In the genomic region with DNA sequence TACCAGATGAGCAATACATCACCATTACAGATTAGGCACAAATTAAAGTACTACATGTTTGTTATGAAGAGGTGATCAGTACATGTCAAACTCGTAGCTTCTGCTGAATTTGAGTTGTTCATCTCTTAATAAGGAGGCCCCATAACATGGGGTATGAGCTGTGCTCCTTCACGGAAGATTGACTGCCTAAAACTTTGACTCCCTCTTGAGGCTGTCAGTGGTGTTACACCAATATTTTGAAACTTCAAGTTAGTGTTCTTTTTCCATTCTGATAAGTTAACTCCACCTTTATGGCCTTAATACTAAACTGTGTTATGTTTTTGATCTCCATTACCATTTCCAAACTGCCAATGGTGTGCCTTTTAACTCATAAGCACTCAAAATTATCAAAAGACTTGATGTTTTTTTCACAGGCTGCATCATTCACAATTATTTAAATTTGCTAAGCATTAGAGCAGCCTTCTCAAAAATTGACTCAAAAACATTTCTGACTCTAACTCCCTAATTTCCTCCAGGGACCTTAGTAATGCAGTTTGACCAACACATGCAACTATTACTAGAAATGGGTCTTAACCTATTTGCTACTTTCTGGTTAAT, we compare ENCODE assay signal across 9 cellular contexts.
A peak's percentile ranks its signal among the peaks of the same experiment; 100 is the strongest.
DNase-seq lines count a peak whose midpoint lies in the region; ATAC-seq and TF ChIP-seq lines count a peak whose summit lies in the region.
"Had no signal": no experiment of that assay in that cellular context is flagged by ENCODE, and none has a peak within 500 bp of the region (broad histone marks: within the 10 kb centered on the region; RNA-seq: fewer than 3 reads in every experiment).

No MANE protein-coding gene starts in this region.

- CTCF ChIA-PET in naive thymus-derived CD4-positive, alpha-beta T cell (lab: Charles Lee) = no interaction called here
- CTCF ChIA-PET in CD8-positive, alpha-beta T cell (lab: Charles Lee) = no interaction called here

- no peaks in the 10 kb centered on the region for H3K27me3 Mint-ChIP-seq in naive thymus-derived CD4-positive, alpha-beta T cell
- H3K27me3 Mint-ChIP-seq in CD8-positive, alpha-beta T cell (ENCODE audit: low read depth) = no peaks in the 10 kb centered on the region
- H3K27me3 Mint-ChIP-seq: activated naive CD8-positive, alpha-beta T cell had no signal

- no peak overlapping the region for H3K4me3 Mint-ChIP-seq in naive thymus-derived CD4-positive, alpha-beta T cell
- no peak overlapping the region for H3K4me3 Mint-ChIP-seq in CD8-positive, alpha-beta T cell
- H3K4me3 Mint-ChIP-seq: activated naive CD8-positive, alpha-beta T cell had no signal

- intact Hi-C loops in naive thymus-derived CD4-positive, alpha-beta T cell (cut with micrococcal nuclease) = no loop called here
- intact Hi-C loops in CD8-positive, alpha-beta T cell (cut with DNase I, micrococcal nuclease) = no loop called here

- no peak for DNase-seq in GM12864 (ENCODE audit: low read depth)
- peak; percentile 36 for DNase-seq in KBM-7
- peak; percentile 63 for DNase-seq in amniotic epithelial cell (ENCODE audit: low read depth)
- DNase-seq in kidney tubule cell (ENCODE audit: low spot score) = peak; percentile 49
- no peak for DNase-seq in NOMO-1 treated with dmso at 0.1 percent for 144 hours (lab: John Stamatoyannopoulos, UW; ENCODE audit: unreplicated experiment)
- DNase-seq in naive thymus-derived CD4-positive, alpha-beta T cell = no peak
- DNase-seq in CD8-positive, alpha-beta T cell = no peak

- TF ChIP-seq CTCF in GM12864 (IDR thresholded peaks at IDR 0.05; ENCODE audit: low read depth, low read length, missing control alignments) = peak; percentile 45
- no peak for TF ChIP-seq CTCF in CD8-positive, alpha-beta T cell (IDR thresholded peaks at IDR 0.05)

- no peaks in the 10 kb centered on the region for H3K4me1 Mint-ChIP-seq in naive thymus-derived CD4-positive, alpha-beta T cell
- H3K4me1 Mint-ChIP-seq in CD8-positive, alpha-beta T cell (ENCODE audit: low read depth) = no peaks in the 10 kb centered on the region

- H3K4me1 ChIP-seq in naive thymus-derived CD4-positive, alpha-beta T cell (ENCODE audit: control insufficient read depth in 2 of 2, insufficient read depth in 2 of 2, low read length in 2 of 2) = no peaks in the 10 kb centered on the region
- H3K4me1 ChIP-seq in CD8-positive, alpha-beta T cell (ENCODE audit: insufficient read depth, low read length) = no peaks in the 10 kb centered on the region

- no peak overlapping the region for H3K27ac Mint-ChIP-seq in naive thymus-derived CD4-positive, alpha-beta T cell
- H3K27ac Mint-ChIP-seq in CD8-positive, alpha-beta T cell = no peak overlapping the region
- H3K27ac Mint-ChIP-seq: activated naive CD8-positive, alpha-beta T cell had no signal

- ATAC-seq in GM21786 (IDR thresholded peaks at IDR 0.05; ENCODE audit: unreplicated experiment) = peak; percentile 95
- ATAC-seq in naive thymus-derived CD4-positive, alpha-beta T cell = no peak
- no peak for ATAC-seq in CD8-positive, alpha-beta T cell

- H3K9me3 ChIP-seq in naive thymus-derived CD4-positive, alpha-beta T cell (ENCODE audit: control insufficient read depth in 2 of 3, low read length in 3 of 3) = no peaks in the 10 kb centered on the region
- no peaks in the 10 kb centered on the region for H3K9me3 ChIP-seq in CD8-positive, alpha-beta T cell (ENCODE audit: low read length)

- POLR2A ChIA-PET in naive thymus-derived CD4-positive, alpha-beta T cell (lab: Charles Lee) = no interaction called here
- POLR2A ChIA-PET in CD8-positive, alpha-beta T cell (lab: Charles Lee) = no interaction called here

- no peaks in the 10 kb centered on the region for H3K36me3 Mint-ChIP-seq in naive thymus-derived CD4-positive, alpha-beta T cell
- H3K36me3 Mint-ChIP-seq in CD8-positive, alpha-beta T cell = no peaks in the 10 kb centered on the region
- H3K36me3 Mint-ChIP-seq: activated naive CD8-positive, alpha-beta T cell had no signal

- in situ Hi-C loops in KBM-7 (cut with MboI; ENCODE audit: low pct_unique_long_range_greater_than_20kb, low sequenced_read_pairs) = no loop called here

- no peaks in the 10 kb centered on the region for H3K27me3 ChIP-seq in naive thymus-derived CD4-positive, alpha-beta T cell (ENCODE audit: control insufficient read depth in 2 of 2, insufficient read depth in 2 of 2, low read length in 2 of 2)
- H3K27me3 ChIP-seq in CD8-positive, alpha-beta T cell (ENCODE audit: insufficient read depth, low read length) = no peaks in the 10 kb centered on the region

- no peak overlapping the region for H3K4me3 ChIP-seq in GM12864 (ENCODE audit: low read depth, low read length)
- H3K4me3 ChIP-seq in naive thymus-derived CD4-positive, alpha-beta T cell (ENCODE audit: low read length) = no peak overlapping the region
- H3K4me3 ChIP-seq in CD8-positive, alpha-beta T cell (ENCODE audit: low read depth, low read length) = no peak overlapping the region

- H3K27ac ChIP-seq in naive thymus-derived CD4-positive, alpha-beta T cell (ENCODE audit: low read depth, low read length) = no peak overlapping the region
- no peak overlapping the region for H3K27ac ChIP-seq in CD8-positive, alpha-beta T cell (ENCODE audit: low read depth, low read length)

- H3K9me3 Mint-ChIP-seq in naive thymus-derived CD4-positive, alpha-beta T cell = peaks cover 0 to 6% (median 0%) of the 10 kb centered on the region in 11 donors
- H3K9me3 Mint-ChIP-seq in CD8-positive, alpha-beta T cell = peaks cover 6% of the 10 kb centered on the region

- no peaks in the 10 kb centered on the region for H3K36me3 ChIP-seq in naive thymus-derived CD4-positive, alpha-beta T cell (ENCODE audit: control insufficient read depth in 2 of 3, insufficient read depth in 3 of 3, low read length in 3 of 3)
- no peaks in the 10 kb centered on the region for H3K36me3 ChIP-seq in CD8-positive, alpha-beta T cell (ENCODE audit: insufficient read depth, low read length)

Comparison
In these comparisons a context has a peak if more than half of its experiments do, and no peak if none do; other contexts are left out.
1. DNase-seq: peak in KBM-7 (single experiment), amniotic epithelial cell (single experiment) and kidney tubule cell (single experiment); none in GM12864 (single experiment), NOMO-1 treated with dmso at 0.1 percent for 144 hours (single experiment), naive thymus-derived CD4-positive, alpha-beta T cell (0 of 9) and CD8-positive, alpha-beta T cell (0 of 7).